ENCODE assay signal across 1 cellular context in the genomic region with DNA sequence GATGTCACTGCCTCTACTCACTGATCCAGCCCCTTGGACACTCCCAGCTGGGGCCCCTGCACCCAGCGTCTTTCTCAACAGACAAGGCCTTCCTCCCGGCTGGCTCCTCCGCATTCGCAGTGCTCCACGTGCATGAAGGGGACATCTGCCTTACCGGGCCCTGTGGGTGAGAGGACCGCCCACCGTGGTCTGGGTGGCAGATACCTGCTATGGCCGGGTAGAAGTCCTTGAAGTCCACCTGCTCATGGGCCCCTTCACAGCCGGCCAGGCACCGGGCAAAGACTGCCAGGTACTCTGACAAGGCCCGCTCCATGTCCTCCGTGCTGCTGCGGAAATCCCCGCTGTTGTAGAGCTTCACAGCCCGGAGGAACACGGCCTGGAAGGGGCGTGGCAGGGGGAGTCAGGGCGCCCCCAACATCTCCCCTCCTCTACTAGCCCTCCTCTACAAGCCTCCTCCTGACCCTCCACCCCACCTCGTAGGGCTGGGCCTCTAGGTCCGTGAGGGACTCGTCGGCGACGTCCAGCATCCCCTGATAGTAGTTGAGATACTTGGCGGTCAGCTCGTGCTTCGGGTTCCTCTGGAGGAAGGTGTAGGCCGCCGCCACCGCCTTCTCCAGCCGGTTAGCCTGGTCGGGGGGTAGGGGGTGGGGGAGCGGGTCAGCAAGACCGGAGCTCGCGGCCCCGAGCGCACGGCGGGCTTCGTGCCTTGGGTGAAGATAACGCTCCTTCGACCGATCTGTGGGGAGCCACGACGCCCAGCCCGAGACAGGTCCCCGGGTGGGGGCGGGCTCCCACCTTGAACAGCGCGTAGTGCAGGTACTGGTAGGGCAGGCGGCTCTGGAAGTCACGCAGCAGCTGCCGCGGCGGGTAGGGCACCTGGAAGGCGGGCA.
TF ChIP-seq lines count a peak whose summit lies in the region.

No MANE protein-coding gene starts in this region.

TF ChIP-seq in HepG2, 621 proteins besides CTCF, POLR2A, EP300 and RAD21 (continued from another document):
- TF ChIP-seq, protein P1, sequence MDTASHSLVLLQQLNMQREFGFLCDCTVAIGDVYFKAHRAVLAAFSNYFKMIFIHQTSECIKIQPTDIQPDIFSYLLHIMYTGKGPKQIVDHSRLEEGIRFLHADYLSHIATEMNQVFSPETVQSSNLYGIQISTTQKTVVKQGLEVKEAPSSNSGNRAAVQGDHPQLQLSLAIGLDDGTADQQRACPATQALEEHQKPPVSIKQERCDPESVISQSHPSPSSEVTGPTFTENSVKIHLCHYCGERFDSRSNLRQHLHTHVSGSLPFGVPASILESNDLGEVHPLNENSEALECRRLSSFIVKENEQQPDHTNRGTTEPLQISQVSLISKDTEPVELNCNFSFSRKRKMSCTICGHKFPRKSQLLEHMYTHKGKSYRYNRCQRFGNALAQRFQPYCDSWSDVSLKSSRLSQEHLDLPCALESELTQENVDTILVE (CRISPR knock-in tag; IDR thresholded peaks at IDR 0.05): peak; percentile 31; the same call in 1 of the 2 replicates
- TF ChIP-seq, protein P2, sequence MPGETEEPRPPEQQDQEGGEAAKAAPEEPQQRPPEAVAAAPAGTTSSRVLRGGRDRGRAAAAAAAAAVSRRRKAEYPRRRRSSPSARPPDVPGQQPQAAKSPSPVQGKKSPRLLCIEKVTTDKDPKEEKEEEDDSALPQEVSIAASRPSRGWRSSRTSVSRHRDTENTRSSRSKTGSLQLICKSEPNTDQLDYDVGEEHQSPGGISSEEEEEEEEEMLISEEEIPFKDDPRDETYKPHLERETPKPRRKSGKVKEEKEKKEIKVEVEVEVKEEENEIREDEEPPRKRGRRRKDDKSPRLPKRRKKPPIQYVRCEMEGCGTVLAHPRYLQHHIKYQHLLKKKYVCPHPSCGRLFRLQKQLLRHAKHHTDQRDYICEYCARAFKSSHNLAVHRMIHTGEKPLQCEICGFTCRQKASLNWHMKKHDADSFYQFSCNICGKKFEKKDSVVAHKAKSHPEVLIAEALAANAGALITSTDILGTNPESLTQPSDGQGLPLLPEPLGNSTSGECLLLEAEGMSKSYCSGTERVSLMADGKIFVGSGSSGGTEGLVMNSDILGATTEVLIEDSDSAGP (CRISPR knock-in tag; IDR thresholded peaks at IDR 0.05; ENCODE audit: borderline replicate concordance): peak; percentile 84; the same call in 1 of the 2 replicates
- 0 out of 2 replicates have a peak, but pooled peaks have one; percentile 11 for TF ChIP-seq FOXO1 (CRISPR knock-in tag; IDR thresholded peaks at IDR 0.05)
- TF ChIP-seq ZMYM3 (CRISPR knock-in tag; IDR thresholded peaks at IDR 0.05): 0 out of 2 replicates have a peak, but pooled peaks have one; percentile 6
- TF ChIP-seq, protein P3, sequence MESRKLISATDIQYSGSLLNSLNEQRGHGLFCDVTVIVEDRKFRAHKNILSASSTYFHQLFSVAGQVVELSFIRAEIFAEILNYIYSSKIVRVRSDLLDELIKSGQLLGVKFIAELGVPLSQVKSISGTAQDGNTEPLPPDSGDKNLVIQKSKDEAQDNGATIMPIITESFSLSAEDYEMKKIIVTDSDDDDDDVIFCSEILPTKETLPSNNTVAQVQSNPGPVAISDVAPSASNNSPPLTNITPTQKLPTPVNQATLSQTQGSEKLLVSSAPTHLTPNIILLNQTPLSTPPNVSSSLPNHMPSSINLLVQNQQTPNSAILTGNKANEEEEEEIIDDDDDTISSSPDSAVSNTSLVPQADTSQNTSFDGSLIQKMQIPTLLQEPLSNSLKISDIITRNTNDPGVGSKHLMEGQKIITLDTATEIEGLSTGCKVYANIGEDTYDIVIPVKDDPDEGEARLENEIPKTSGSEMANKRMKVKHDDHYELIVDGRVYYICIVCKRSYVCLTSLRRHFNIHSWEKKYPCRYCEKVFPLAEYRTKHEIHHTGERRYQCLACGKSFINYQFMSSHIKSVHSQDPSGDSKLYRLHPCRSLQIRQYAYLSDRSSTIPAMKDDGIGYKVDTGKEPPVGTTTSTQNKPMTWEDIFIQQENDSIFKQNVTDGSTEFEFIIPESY (CRISPR knock-in tag; IDR thresholded peaks at IDR 0.05): 0 out of 2 replicates have a peak, but pooled peaks have one; percentile 16
- peak; percentile 14 for TF ChIP-seq ZFX (CRISPR knock-in tag; IDR thresholded peaks at IDR 0.05; ENCODE audit: low read depth)
